ENCODE assay signal across 8 cellular contexts in the genomic region with DNA sequence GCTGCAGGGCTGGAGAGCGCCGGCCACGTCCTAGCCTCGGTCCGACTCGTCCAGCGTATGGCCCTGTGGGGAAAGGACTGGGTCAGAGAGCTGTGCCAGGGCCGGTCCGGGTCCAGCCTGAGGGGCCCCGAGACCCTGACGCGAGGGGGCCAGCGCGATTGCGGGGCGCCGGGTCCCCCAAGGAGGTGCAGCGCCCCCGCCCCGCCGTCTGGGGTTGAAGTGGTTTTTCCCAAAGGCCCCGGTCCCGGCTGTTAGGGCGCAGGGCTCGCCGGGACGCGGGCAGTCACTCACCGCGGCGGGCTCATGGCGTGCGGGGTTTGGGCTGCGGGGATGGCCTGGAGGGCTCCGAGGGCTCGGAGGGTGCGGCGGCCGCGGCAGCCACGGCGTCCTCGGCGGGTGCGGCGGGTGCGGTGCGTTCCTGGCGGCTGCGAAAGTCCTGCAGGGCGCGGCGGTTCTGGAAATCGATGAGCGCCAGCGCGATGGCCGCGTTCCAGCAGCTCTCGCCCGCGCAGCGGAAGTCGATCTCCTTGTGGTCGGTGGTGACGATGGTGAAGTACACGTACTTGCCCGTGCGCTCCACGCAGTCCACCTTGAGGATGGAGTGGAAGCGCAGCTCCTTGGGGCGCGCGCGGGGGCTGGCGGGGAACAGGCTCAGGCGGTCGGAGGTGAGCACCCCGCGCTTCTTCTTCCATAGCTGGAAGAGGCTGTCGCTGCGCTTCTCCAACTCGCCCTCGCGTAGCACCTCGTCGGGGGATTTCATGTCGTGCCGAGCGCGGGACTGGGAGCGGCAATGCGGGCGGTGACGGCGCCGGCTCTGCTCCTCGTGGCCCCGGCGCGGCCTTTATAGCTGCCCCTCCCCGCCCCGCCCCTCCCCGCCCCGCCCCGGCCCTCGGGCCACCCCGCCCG. TPM values are rescaled to one million over a fixed set of nuclear protein-coding genes. Genes with fewer than 3 reads are reported as not detected.
A peak's percentile ranks its signal among the peaks of the same experiment; 100 is the strongest.
DNase-seq lines count a peak whose midpoint lies in the region; ATAC-seq and TF ChIP-seq lines count a peak whose summit lies in the region.

A gene with protein sequence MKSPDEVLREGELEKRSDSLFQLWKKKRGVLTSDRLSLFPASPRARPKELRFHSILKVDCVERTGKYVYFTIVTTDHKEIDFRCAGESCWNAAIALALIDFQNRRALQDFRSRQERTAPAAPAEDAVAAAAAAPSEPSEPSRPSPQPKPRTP (minus strand): TSS at position 816 of the 906 bp plus-strand sequence. CDS start 56 bp downstream, at position 760.

- H3K9me3 ChIP-seq in fibroblast of lung (ENCODE audit: control insufficient read depth, insufficient read depth, low read depth, low read length) = no peaks in the 10 kb centered on the region

- H3K27me3 ChIP-seq in fibroblast of lung (ENCODE audit: control insufficient read depth, insufficient read depth, low read length) = no peaks in the 10 kb centered on the region

- no peak for TF ChIP-seq CTCF in GM13976 (IDR thresholded peaks at IDR 0.05; ENCODE audit: borderline replicate concordance, control extremely low read depth, extremely low read depth, insufficient read depth, missing control alignments)
- TF ChIP-seq CTCF in fibroblast of lung (conservative IDR thresholded peaks at IDR 0.05 in 1 of 2, IDR thresholded peaks at IDR 0.05 in 1 of 2; ENCODE audit: low read depth in 1 of 2, low read length in 2 of 2) = no peak
- TF ChIP-seq CTCF in nephron (IDR thresholded peaks at IDR 0.05; ENCODE audit: unreplicated experiment in 3 of 3) = no peak
- TF ChIP-seq CTCF in type B pancreatic cell (conservative IDR thresholded peaks at IDR 0.05) = peak; percentile 20

- H3K27me3 Mint-ChIP-seq in nephron (ENCODE audit: low read depth) (peaks cover 54% of the 10 kb centered on the region), type B pancreatic cell (peaks cover 38% of the 10 kb centered on the region)

- H3K9me3 Mint-ChIP-seq in nephron (no peaks in the 10 kb centered on the region), type B pancreatic cell (no peaks in the 10 kb centered on the region)

- H3K4me2 ChIP-seq in fibroblast of lung (ENCODE audit: extremely low read depth, insufficient read depth, low read length) = peak within 1 kb of the TSS; percentile 84

- H3K36me3 Mint-ChIP-seq in nephron (ENCODE audit: low read depth) = no peaks in the 10 kb centered on the region
- H3K36me3 Mint-ChIP-seq in type B pancreatic cell = no peaks in the 10 kb centered on the region

- ATAC-seq in GM21447 (IDR thresholded peaks at IDR 0.05; ENCODE audit: unreplicated experiment) (no peak), GM18907 (IDR thresholded peaks at IDR 0.05; ENCODE audit: unreplicated experiment) (no peak)

- no peaks in the 10 kb centered on the region for H4K20me1 ChIP-seq in fibroblast of lung (ENCODE audit: control insufficient read depth, extremely low read depth, insufficient read depth, low read length)

- peaks cover 12% of the 10 kb centered on the region for H3K4me1 ChIP-seq in fibroblast of lung (ENCODE audit: control insufficient read depth, extremely low read depth, insufficient read depth, low read length)

- in situ Hi-C loops in GM13976 (cut with MboI; ENCODE audit: low sequenced_read_pairs, unreplicated experiment) = no loop called here

- H3K27ac ChIP-seq in fibroblast of lung (ENCODE audit: insufficient read depth, low read length) = peak within 1 kb of the TSS; percentile 94

- H3K79me2 ChIP-seq in fibroblast of lung (ENCODE audit: control insufficient read depth, insufficient read depth, low read length) = peaks cover 26% of the 10 kb centered on the region

- H3K9ac ChIP-seq in fibroblast of lung (ENCODE audit: insufficient read depth, low read length) = peak within 1 kb of the TSS; percentile 93

- H3K4me3 ChIP-seq in fibroblast of lung (replicated peaks in 1 of 4; ENCODE audit: control extremely low read depth in 1 of 4, insufficient read depth in 1 of 4, low read depth in 3 of 4, low read length in 4 of 4) = peak within 1 kb of the TSS; percentile 79 to 93 (median 85)

- DNase-seq in GM13976 (ENCODE audit: low spot score) (peak; percentile 77), NCI-H748 (lab: John Stamatoyannopoulos, UW; ENCODE audit: unreplicated experiment) (peak; percentile 76), activated T-cell treated with anti-CD3 and anti-CD28 coated beads for 48 hours (ENCODE audit: low read depth) (peak; percentile 60), fibroblast of lung (ENCODE audit: low read depth in 2 of 2) (peak; percentile 77 to 87), type B pancreatic cell (ENCODE audit: extremely low spot score, unreplicated experiment) (no peak)

- H3K36me3 ChIP-seq in fibroblast of lung (ENCODE audit: control insufficient read depth, insufficient read depth, low read length) = no peaks in the 10 kb centered on the region

- H3K27ac Mint-ChIP-seq in nephron (no peak within 1 kb of the TSS), type B pancreatic cell (peak within 1 kb of the TSS; percentile 95)

- H3K4me3 Mint-ChIP-seq in nephron = peak within 1 kb of the TSS; percentile 77 to 83 (median 78)
- H3K4me3 Mint-ChIP-seq in type B pancreatic cell = peak within 1 kb of the TSS; percentile 90

- H2AFZ ChIP-seq in fibroblast of lung (ENCODE audit: low read length) = peak within 1 kb of the TSS; percentile 13

- H3K4me1 Mint-ChIP-seq in nephron (peaks cover 5% of the 10 kb centered on the region), type B pancreatic cell (ENCODE audit: unreplicated experiment) (peaks cover 3% of the 10 kb centered on the region)

RNA-seq across cellular contexts. Expression of the gene that starts here (rescaled TPM):
- 4.1 and 6.8 TPM in 2 replicates for total RNA-seq in fibroblast of lung
- 16.2 and 20.5 TPM in 2 replicates for polyA plus RNA-seq in fibroblast of lung
- 108 and 155 TPM in 2 replicates for polyA plus RNA-seq in fibroblast of lung (2012)
- 13.6 and 18.5 TPM in 2 replicates for polyA minus RNA-seq in fibroblast of lung (ENCODE audit: low replicate concordance)
- 3.7 and 14.2 TPM in 2 replicates for total RNA-seq in type B pancreatic cell (ENCODE audit: low replicate concordance)
